In genomic region chr14:98775892-98776291, GRCh38 we compare ENCODE assay signal across 24 cellular contexts.
DNase-seq lines count a peak whose midpoint lies in the region; ATAC-seq and TF ChIP-seq lines count a peak whose summit lies in the region.
"Had no signal": no experiment of that assay in that cellular context is flagged by ENCODE, and none has a peak within 500 bp of the region (broad histone marks: within the 10 kb centered on the region; RNA-seq: fewer than 3 reads in every experiment).

No MANE protein-coding gene starts in this region.

- DNase-seq in esophagus muscularis mucosa (ENCODE audit: extremely low spot score) (peak; percentile 2), islet precursor cell (peak; percentile 7), right lobe of liver (no peak), thyroid gland (peak; percentile 72 to 77), GM19240 (ENCODE audit: insufficient read length, low spot score) (no peak), NCI-H345 (lab: John Stamatoyannopoulos, UW) (no peak)
- no peak for DNase-seq in effector CD4-positive, alpha-beta T cell
- DNase-seq: 8988T; ACHN; BE2C; C1 segment of cervical spinal cord; CD4-positive, alpha-beta memory T cell; CD4-positive, CD25-positive, alpha-beta regulatory T cell; CD8-positive, alpha-beta memory T cell; COR-L47; DMS 273 treated with DMSO at 0.1 percent for 48 hours; DMS153; DMS53; DMS79; DND-41; EL; GDM1 had no signal

- H3K27me3 ChIP-seq in esophagus muscularis mucosa (no peaks in the 10 kb centered on the region), right lobe of liver (no peaks in the 10 kb centered on the region), thyroid gland (no peaks in the 10 kb centered on the region)
- H3K27me3 ChIP-seq: BE2C, BLaER1 had no signal

- no peaks in the 10 kb centered on the region for H3K4me1 ChIP-seq in esophagus muscularis mucosa
- H3K4me1 ChIP-seq in right lobe of liver: no peaks in the 10 kb centered on the region
- peaks cover 13% of the 10 kb centered on the region in 2 donors for H3K4me1 ChIP-seq in thyroid gland
- H3K4me1 ChIP-seq: BE2C, BLaER1 had no signal

- TF ChIP-seq POLR2A in esophagus muscularis mucosa (IDR thresholded peaks at IDR 0.05; ENCODE audit: low read depth) (no peak), right lobe of liver (IDR thresholded peaks at IDR 0.05) (no peak), thyroid gland (IDR thresholded peaks at IDR 0.05) (no peak)

- no peak for TF ChIP-seq EP300 in esophagus muscularis mucosa (IDR thresholded peaks at IDR 0.05)

- WGBS in esophagus muscularis mucosa: 78% methylated on average over 2 of the region's 2 CpGs
- WGBS in right lobe of liver (ENCODE audit: insufficient coverage, low coverage, low lambda C conversion rate, missing lambda C conversion rate): 22% methylated on average over 2 of the region's 2 CpGs
- 21 to 26% methylated on average over 2 of the region's 2 CpGs for WGBS in thyroid gland, 2 donors

- H3K9me3 ChIP-seq in esophagus muscularis mucosa (no peaks in the 10 kb centered on the region), right lobe of liver (no peaks in the 10 kb centered on the region), thyroid gland (no peaks in the 10 kb centered on the region)
- H3K9me3 ChIP-seq: BE2C, BLaER1 had no signal

- H3K4me3 ChIP-seq in esophagus muscularis mucosa (no peak overlapping the region), right lobe of liver (no peak overlapping the region), thyroid gland (replicated peaks in 1 of 3) (no peak overlapping the region)
- H3K4me3 ChIP-seq: BLaER1, GM12878 had no signal

- ATAC-seq in right lobe of liver: peak in 3 of 4 donors; percentile 41 to 63 (median 59)
- ATAC-seq: GM12878 had no signal

- TF ChIP-seq CTCF in esophagus muscularis mucosa (IDR thresholded peaks at IDR 0.05): no peak
- no peak for TF ChIP-seq CTCF in right lobe of liver (IDR thresholded peaks at IDR 0.05)
- TF ChIP-seq CTCF in thyroid gland (IDR thresholded peaks at IDR 0.05): no peak

- H3K36me3 ChIP-seq in esophagus muscularis mucosa: no peaks in the 10 kb centered on the region
- H3K36me3 ChIP-seq in right lobe of liver: no peaks in the 10 kb centered on the region
- no peaks in the 10 kb centered on the region for H3K36me3 ChIP-seq in thyroid gland
- H3K36me3 ChIP-seq: BE2C, BLaER1 had no signal

- H3K27ac ChIP-seq in esophagus muscularis mucosa (replicated peaks in 1 of 4) (no peak overlapping the region), right lobe of liver (no peak overlapping the region), thyroid gland (peak overlapping the region; percentile 48 to 58 (median 51))
- H3K27ac ChIP-seq: BLaER1 had no signal

- intact Hi-C loops in esophagus muscularis mucosa (cut with DNase I): no loop called here
- intact Hi-C loops in right lobe of liver (cut with DNase I): no loop called here
- intact Hi-C loops in thyroid gland (cut with DNase I): no loop called here

Comparison
In these comparisons a context has a peak if more than half of its experiments do, and no peak if none do; other contexts are left out.
1. DNase-seq: peak in esophagus muscularis mucosa (single experiment), islet precursor cell (single experiment) and thyroid gland (2 of 2); none in right lobe of liver (0 of 3), effector CD4-positive, alpha-beta T cell (single experiment), GM19240 (single experiment) and NCI-H345 (single experiment).
2. H3K27ac ChIP-seq: peak in thyroid gland (3 of 3); none in esophagus muscularis mucosa (0 of 4) and right lobe of liver (0 of 3).